In genomic region chr5:138449501-138450239, GRCh38 we compare ENCODE assay signal across 8 cellular contexts. TPM values are rescaled to one million over a fixed set of nuclear protein-coding genes. Genes with fewer than 3 reads are reported as not detected.
DNase-seq lines count a peak whose midpoint lies in the region; ATAC-seq and TF ChIP-seq lines count a peak whose summit lies in the region.

No MANE protein-coding gene starts in this region.

- H3K27me3 Mint-ChIP-seq in MCF 10A (ENCODE audit: insufficient read depth, unreplicated experiment), result no peaks in the 10 kb centered on the region
- peaks cover 2 to 9% (median 3%) of the 10 kb centered on the region in 3 donors for H3K27me3 Mint-ChIP-seq in immature natural killer cell (ENCODE audit: low read depth in 3 of 3)

- ATAC-seq in HG02759 (IDR thresholded peaks at IDR 0.05; ENCODE audit: unreplicated experiment), result peak; percentile 84
- ATAC-seq in GM19328 (IDR thresholded peaks at IDR 0.05; ENCODE audit: unreplicated experiment), result no peak

- peak; percentile 86 for TF ChIP-seq CTCF in WI38 (IDR thresholded peaks at IDR 0.05; ENCODE audit: low read depth, low read length)
- peak; percentile 98 for TF ChIP-seq CTCF in MCF 10A (IDR thresholded peaks at IDR 0.05; ENCODE audit: unreplicated experiment)

- H3K27ac Mint-ChIP-seq in MCF 10A (ENCODE audit: low read depth, unreplicated experiment) (no peak overlapping the region), immature natural killer cell (peak overlapping the region in 3 of 6 donors; percentile 28 to 84 (median 77))

- BruUV-seq in MCF 10A (replicated peaks; lab: Mats Ljungman, UMichigan), result no TSS peak

- peak; percentile 96 for DNase-seq in GM03348 (ENCODE audit: low spot score)
- DNase-seq in NCI-H2171 (lab: John Stamatoyannopoulos, UW), result peak; percentile 37
- DNase-seq in MCF 10A (ENCODE audit: unreplicated experiment), result peak; percentile 95
- DNase-seq in immature natural killer cell, result peak; percentile 78 to 79 (median 78)
- peak; percentile 81 for DNase-seq in stimulated activated CD4-positive, alpha-beta T cell treated with anti-CD3 and anti-CD28 coated beads, Interleukin-12 subunit alpha, Interleukin-12 subunit beta, amount 100 ng/mL, for 4 hours

- no peak overlapping the region for H3K4me3 Mint-ChIP-seq in MCF 10A (ENCODE audit: unreplicated experiment)
- peak overlapping the region in 2 of 5 donors; percentile 30 to 60 for H3K4me3 Mint-ChIP-seq in immature natural killer cell

- intact Hi-C loops in MCF 10A (cut with micrococcal nuclease), result loop anchor here (1.0 kb wide), 2 partner anchors 54 to 99 kb away; no protein-coding TSS in a partner anchor

- peaks cover 7% of the 10 kb centered on the region for H3K4me1 Mint-ChIP-seq in MCF 10A (ENCODE audit: insufficient read depth, unreplicated experiment)
- H3K4me1 Mint-ChIP-seq in immature natural killer cell, result peaks cover 5 to 6% of the 10 kb centered on the region in 2 donors

- H3K4me3 ChIP-seq in WI38 (ENCODE audit: low read depth, low read length), result no peak overlapping the region

- POLR2A ChIA-PET in MCF 10A (lab: Yijun Ruan, JAX), result interaction anchor here (1.1 to 5.6 kb wide), 10 partner anchors 11 to 117 kb away, joined by 3 to 42 read pairs (median 8); partner anchors contain the start of genes EGR1 and ETF1

- no peaks in the 10 kb centered on the region for H3K36me3 Mint-ChIP-seq in MCF 10A (ENCODE audit: insufficient read depth, unreplicated experiment)
- no peaks in the 10 kb centered on the region for H3K36me3 Mint-ChIP-seq in immature natural killer cell

- CTCF ChIA-PET in MCF 10A (lab: Yijun Ruan, JAX), result interaction anchor here (0.6 to 13.1 kb wide), 50 partner anchors 12 to 819 kb away, joined by 3 to 278 read pairs (median 5); partner anchors contain the start of genes BRD8, EGR1, ETF1 and KDM3B

- H3K9me3 Mint-ChIP-seq in MCF 10A (ENCODE audit: unreplicated experiment) (no peaks in the 10 kb centered on the region), immature natural killer cell (no peaks in the 10 kb centered on the region)

RNA-seq across cellular contexts. Expression of gene REEP2, which starts 10.8 kb away (rescaled TPM):
- total RNA-seq in MCF 10A (2022), result 0.77 and 0.81 TPM in 2 replicates
- polyA plus RNA-seq in immature natural killer cell, result under 1 TPM in 2 of 3 donors, not detected in 1; 0.11 to 0.48 TPM

RNA-seq across cellular contexts. Expression of gene EGR1, which starts 15.6 kb away (rescaled TPM):
- 92.3 and 189 TPM in 2 replicates for total RNA-seq in MCF 10A (2022)
- under 1 TPM in 2 of 3 donors, not detected in 1; 0.52 to 0.99 TPM for polyA plus RNA-seq in immature natural killer cell

Comparison
In these comparisons a context has a peak if more than half of its experiments do, and no peak if none do; other contexts are left out.
1. DNase-seq: peak in every context shown above with its lines; median percentile 96 in GM03348; 95 in MCF 10A; 81 in stimulated activated CD4-positive, alpha-beta T cell treated with anti-CD3 and anti-CD28 coated beads, Interleukin-12 subunit alpha, Interleukin-12 subunit beta, amount 100 ng/mL, for 4 hours; 78 in immature natural killer cell; 37 in NCI-H2171.